10 cellular contexts compared by ENCODE assay signal in genomic region chr10:104260775-104261115, GRCh38. TPM values are rescaled to one million over a fixed set of nuclear protein-coding genes. Genes with fewer than 3 reads are reported as not detected.
DNase-seq lines count a peak whose midpoint lies in the region; ATAC-seq and TF ChIP-seq lines count a peak whose summit lies in the region.
"Had no signal": no experiment of that assay in that cellular context is flagged by ENCODE, and none has a peak within 500 bp of the region (broad histone marks: within the 10 kb centered on the region; RNA-seq: fewer than 3 reads in every experiment).

No MANE protein-coding gene starts in this region.

- peaks cover 81% of the 10 kb centered on the region for H3K4me1 ChIP-seq in left ventricle myocardium inferior

- H3K27me3 Mint-ChIP-seq in activated T-cell treated with anti-CD3 and anti-CD28 coated beads, Interleukin-2, amount 50 U/mL, for 24 hours: no peaks in the 10 kb centered on the region
- H3K27me3 Mint-ChIP-seq in activated T-helper 17 cell treated with anti-CD3 and anti-CD28 coated beads, Interleukin-2, amount 50 U/mL, for 72 hours: no peaks in the 10 kb centered on the region
- no peaks in the 10 kb centered on the region for H3K27me3 Mint-ChIP-seq in progenitor cell of endocrine pancreas

- peak overlapping the region; percentile 93 for H3K27ac Mint-ChIP-seq in activated T-cell treated with anti-CD3 and anti-CD28 coated beads, Interleukin-2, amount 50 U/mL, for 24 hours
- H3K27ac Mint-ChIP-seq in activated T-helper 17 cell treated with anti-CD3 and anti-CD28 coated beads, Interleukin-2, amount 50 U/mL, for 72 hours: peak overlapping the region; percentile 67
- H3K27ac Mint-ChIP-seq in progenitor cell of endocrine pancreas: no peak overlapping the region

- H3K4me3 ChIP-seq in left ventricle myocardium inferior: peak overlapping the region; percentile 9

- peak; percentile 89 for ATAC-seq in activated T-helper 17 cell treated with anti-CD3 and anti-CD28 coated beads, Interleukin-2, amount 50 U/mL, for 72 hours (replicated peaks)

- no peaks in the 10 kb centered on the region for H3K9me3 Mint-ChIP-seq in activated T-cell treated with anti-CD3 and anti-CD28 coated beads, Interleukin-2, amount 50 U/mL, for 24 hours
- no peaks in the 10 kb centered on the region for H3K9me3 Mint-ChIP-seq in activated T-helper 17 cell treated with anti-CD3 and anti-CD28 coated beads, Interleukin-2, amount 50 U/mL, for 72 hours
- no peaks in the 10 kb centered on the region for H3K9me3 Mint-ChIP-seq in progenitor cell of endocrine pancreas (ENCODE audit: low read depth)

- peaks cover 94% of the 10 kb centered on the region for H3K4me1 Mint-ChIP-seq in activated T-cell treated with anti-CD3 and anti-CD28 coated beads, Interleukin-2, amount 50 U/mL, for 24 hours (ENCODE audit: low read depth)
- peaks cover 56% of the 10 kb centered on the region for H3K4me1 Mint-ChIP-seq in activated T-helper 17 cell treated with anti-CD3 and anti-CD28 coated beads, Interleukin-2, amount 50 U/mL, for 72 hours
- H3K4me1 Mint-ChIP-seq in progenitor cell of endocrine pancreas (ENCODE audit: low read depth): peaks cover 17% of the 10 kb centered on the region

- H3K4me3 Mint-ChIP-seq in activated T-cell treated with anti-CD3 and anti-CD28 coated beads, Interleukin-2, amount 50 U/mL, for 24 hours: peak overlapping the region; percentile 66
- H3K4me3 Mint-ChIP-seq in activated T-helper 17 cell treated with anti-CD3 and anti-CD28 coated beads, Interleukin-2, amount 50 U/mL, for 72 hours: peak overlapping the region; percentile 78
- no peak overlapping the region for H3K4me3 Mint-ChIP-seq in progenitor cell of endocrine pancreas (ENCODE audit: low read depth)

- peaks cover 85% of the 10 kb centered on the region for H3K36me3 ChIP-seq in left ventricle myocardium inferior

- H3K27ac ChIP-seq in left ventricle myocardium inferior (replicated peaks): peak overlapping the region; percentile 100
- peak overlapping the region; percentile 0 for H3K27ac ChIP-seq in substantia nigra (ENCODE audit: low read depth, low read length, poor library complexity, severe bottlenecking)

- in situ Hi-C loops in G401 (cut with HindIII; ENCODE audit: low sequenced_read_pairs): no loop called here

- H3K36me3 Mint-ChIP-seq in activated T-cell treated with anti-CD3 and anti-CD28 coated beads, Interleukin-2, amount 50 U/mL, for 24 hours (ENCODE audit: low read depth): peaks cover 100% of the 10 kb centered on the region
- peaks cover 100% of the 10 kb centered on the region for H3K36me3 Mint-ChIP-seq in activated T-helper 17 cell treated with anti-CD3 and anti-CD28 coated beads, Interleukin-2, amount 50 U/mL, for 72 hours (ENCODE audit: low read depth)
- H3K36me3 Mint-ChIP-seq in progenitor cell of endocrine pancreas (ENCODE audit: insufficient read depth): peaks cover 25% of the 10 kb centered on the region

- no peak for DNase-seq in activated T-cell treated with anti-CD3 and anti-CD28 coated beads, Interleukin-2, amount 50 U/mL, for 24 hours
- DNase-seq in activated T-cell treated with anti-CD3 and anti-CD28 coated beads for 4 hours (no peak), left ventricle myocardium inferior (no peak), substantia nigra (lab: John Stamatoyannopoulos, UW) (no peak), G401 (ENCODE audit: low spot score) (no peak), progenitor cell of endocrine pancreas (ENCODE audit: low spot score, unreplicated experiment) (no peak), NCI-H1092 (lab: John Stamatoyannopoulos, UW) (no peak)
- DNase-seq: activated CD4-positive, alpha-beta T cell treated with anti-CD3 and anti-CD28 coated beads for 1 hour; MM.1S had no signal

- no peaks in the 10 kb centered on the region for H3K27me3 ChIP-seq in left ventricle myocardium inferior (ENCODE audit: low read depth)

- H3K9me3 ChIP-seq in left ventricle myocardium inferior (replicated peaks): no peaks in the 10 kb centered on the region

- TF ChIP-seq CTCF in left ventricle myocardium inferior (IDR thresholded peaks at IDR 0.05; ENCODE audit: borderline replicate concordance) (no peak), progenitor cell of endocrine pancreas (IDR thresholded peaks at IDR 0.05; ENCODE audit: unreplicated experiment) (no peak)

- intact Hi-C loops in left ventricle myocardium inferior (cut with micrococcal nuclease): no loop called here

RNA-seq across cellular contexts. Expression of gene GSTO1, which starts 6.1 kb away (rescaled TPM):
- 100 to 1,000 TPM; 226 to 258 TPM for total RNA-seq in activated T-helper 17 cell treated with anti-CD3 and anti-CD28 coated beads, Interleukin-2, amount 50 U/mL, for 72 hours
- total RNA-seq in left ventricle myocardium inferior (189 TPM), progenitor cell of endocrine pancreas (107 and 127 TPM in 2 replicates)
- total RNA-seq in G401 (2014; rRNA removed; shearing (Covaris generic)): 142 and 176 TPM in 2 replicates

RNA-seq across cellular contexts. Expression of gene GSTO2, which starts 8.2 kb away (rescaled TPM):
- 1 to 10 TPM in 1 of 2 donors, under 1 TPM in 1; 0.28 to 1.4 TPM for total RNA-seq in activated T-helper 17 cell treated with anti-CD3 and anti-CD28 coated beads, Interleukin-2, amount 50 U/mL, for 72 hours
- total RNA-seq in left ventricle myocardium inferior: 0.80 TPM
- total RNA-seq in G401 (2014; rRNA removed; shearing (Covaris generic)): 16.6 and 37.4 TPM in 2 replicates
- total RNA-seq in progenitor cell of endocrine pancreas: 9.6 and 9.8 TPM in 2 replicates

RNA-seq across cellular contexts. Expression of gene CFAP43, which starts 28.6 kb away (rescaled TPM):
- total RNA-seq in activated T-helper 17 cell treated with anti-CD3 and anti-CD28 coated beads, Interleukin-2, amount 50 U/mL, for 72 hours: under 1 TPM in 1 of 2 donors, not detected in 1; 0.16 TPM
- not detected for total RNA-seq in left ventricle myocardium inferior
- 0.58 and 4.6 TPM in 2 replicates for total RNA-seq in G401 (2014; rRNA removed; shearing (Covaris generic))
- total RNA-seq in progenitor cell of endocrine pancreas: 4.7 and 5.4 TPM in 2 replicates
